In genomic region chr11:6746086-6746618, GRCh38 we compare ENCODE assay signal across 1 cellular context.
A peak's percentile ranks its signal among the peaks of the same experiment; 100 is the strongest.
TF ChIP-seq lines count a peak whose summit lies in the region.

No MANE protein-coding gene starts in this region.

TF ChIP-seq in GM12878, 131 proteins besides CTCF, POLR2A, EP300 and RAD21:
- peak; percentile 76; the same call in 1 of the 3 replicates for TF ChIP-seq POU2F2 (IDR thresholded peaks at IDR 0.05; ENCODE audit: borderline replicate concordance, low read depth, low read length)
- peak; percentile 36; the same call in 1 of the 2 replicates for TF ChIP-seq RELB (IDR thresholded peaks at IDR 0.05; ENCODE audit: low read depth)
- 0 out of 2 replicates have a peak, but pooled peaks have one; percentile 34 for TF ChIP-seq ZNF207 (IDR thresholded peaks at IDR 0.05; ENCODE audit: borderline replicate concordance)
- TF ChIP-seq E2F8 (IDR thresholded peaks at IDR 0.05; ENCODE audit: low read depth, partially characterized antibody): no peak
- peak; percentile 78 for TF ChIP-seq SMAD5 (IDR thresholded peaks at IDR 0.05; ENCODE audit: low read depth)
- TF ChIP-seq EGR1 (IDR thresholded peaks at IDR 0.05; ENCODE audit: borderline replicate concordance in 1 of 2, low read depth in 2 of 2, low read length in 2 of 2): no peak
- peak; percentile 70 for TF ChIP-seq SMAD1 (IDR thresholded peaks at IDR 0.05; ENCODE audit: low read depth, partially characterized antibody)
- TF ChIP-seq NBN (IDR thresholded peaks at IDR 0.05): 0 out of 2 replicates have a peak, but pooled peaks have one; percentile 29
- TF ChIP-seq ZBTB40 (IDR thresholded peaks at IDR 0.05; ENCODE audit: borderline replicate concordance): 0 out of 2 replicates have a peak, but pooled peaks have one; percentile 13
- peak; percentile 64; the same call in 1 of the 2 replicates for TF ChIP-seq ZNF687 (IDR thresholded peaks at IDR 0.05)
- TF ChIP-seq IKZF2 (IDR thresholded peaks at IDR 0.05): no peak
- TF ChIP-seq TAF1 (IDR thresholded peaks at IDR 0.05; ENCODE audit: borderline replicate concordance, low read depth, low read length): peak; percentile 69; the same call in 1 of the 2 replicates
- peak; percentile 79 for TF ChIP-seq PML (IDR thresholded peaks at IDR 0.05; ENCODE audit: low read length)
- TF ChIP-seq CHD2 (IDR thresholded peaks at IDR 0.05; ENCODE audit: borderline replicate concordance, low read depth, low read length): 0 out of 2 replicates have a peak, but pooled peaks have one; percentile 17
- TF ChIP-seq ATF7 (IDR thresholded peaks at IDR 0.05; ENCODE audit: low read depth): peak; percentile 26; the same call in 1 of the 2 replicates
- no peak for TF ChIP-seq RAD51 (IDR thresholded peaks at IDR 0.05)
- TF ChIP-seq TARDBP (IDR thresholded peaks at IDR 0.05; ENCODE audit: borderline replicate concordance): no peak
- TF ChIP-seq IRF4 (IDR thresholded peaks at IDR 0.05; ENCODE audit: low read depth, low read length): no peak
- 0 out of 2 replicates have a peak, but pooled peaks have one; percentile 26 for TF ChIP-seq GABPA (IDR thresholded peaks at IDR 0.05; ENCODE audit: low read depth)
- no peak for TF ChIP-seq BCL3 (IDR thresholded peaks at IDR 0.05; ENCODE audit: borderline replicate concordance, insufficient read depth, low read depth, low read length, poor library complexity, severe bottlenecking)
- 0 out of 2 replicates have a peak, but pooled peaks have one; percentile 51 for TF ChIP-seq CBX5 (IDR thresholded peaks at IDR 0.05; ENCODE audit: low read depth)
- TF ChIP-seq IKZF1 (conservative IDR thresholded peaks at IDR 0.05): peak; percentile 19; the same call in 1 of the 2 replicates
- TF ChIP-seq PKNOX1 (IDR thresholded peaks at IDR 0.05): peak; percentile 65; the same call in 1 of the 2 replicates
- TF ChIP-seq POLR2AphosphoS5 (IDR thresholded peaks at IDR 0.05; ENCODE audit: low read length): peak; percentile 89
- 0 out of 2 replicates have a peak, but pooled peaks have one; percentile 57 for TF ChIP-seq RB1 (IDR thresholded peaks at IDR 0.05; ENCODE audit: borderline replicate concordance)
- TF ChIP-seq CREB1 (IDR thresholded peaks at IDR 0.05; ENCODE audit: low read depth): 0 out of 2 replicates have a peak, but pooled peaks have one; percentile 16
- 0 out of 2 replicates have a peak, but pooled peaks have one; percentile 9 for TF ChIP-seq TBL1XR1 (IDR thresholded peaks at IDR 0.05; ENCODE audit: low read depth, low read length)
- TF ChIP-seq NFIC (IDR thresholded peaks at IDR 0.05; ENCODE audit: low read depth, low read length): peak; percentile 55
- peak; percentile 43 for TF ChIP-seq RELA (IDR thresholded peaks at IDR 0.05; ENCODE audit: borderline replicate concordance, partially characterized antibody)
- peak; percentile 13; the same call in 1 of the 2 replicates for TF ChIP-seq CBFB (IDR thresholded peaks at IDR 0.05; ENCODE audit: low read depth)
- TF ChIP-seq ATF2 (IDR thresholded peaks at IDR 0.05; ENCODE audit: low read length): peak; percentile 53
- TF ChIP-seq MTA2 (IDR thresholded peaks at IDR 0.05; ENCODE audit: low read depth): no peak
- peak; percentile 77; the same call in 1 of the 2 replicates for TF ChIP-seq YBX1 (IDR thresholded peaks at IDR 0.05)
- no peak for TF ChIP-seq WRNIP1 (IDR thresholded peaks at IDR 0.05; ENCODE audit: borderline replicate concordance, low read depth, low read length)
- no peak for TF ChIP-seq EZH2 (IDR thresholded peaks at IDR 0.05; ENCODE audit: borderline replicate concordance, control insufficient read depth, low read depth, low read length)
